ENCODE assay signal across 17 cellular contexts in the genomic region with DNA sequence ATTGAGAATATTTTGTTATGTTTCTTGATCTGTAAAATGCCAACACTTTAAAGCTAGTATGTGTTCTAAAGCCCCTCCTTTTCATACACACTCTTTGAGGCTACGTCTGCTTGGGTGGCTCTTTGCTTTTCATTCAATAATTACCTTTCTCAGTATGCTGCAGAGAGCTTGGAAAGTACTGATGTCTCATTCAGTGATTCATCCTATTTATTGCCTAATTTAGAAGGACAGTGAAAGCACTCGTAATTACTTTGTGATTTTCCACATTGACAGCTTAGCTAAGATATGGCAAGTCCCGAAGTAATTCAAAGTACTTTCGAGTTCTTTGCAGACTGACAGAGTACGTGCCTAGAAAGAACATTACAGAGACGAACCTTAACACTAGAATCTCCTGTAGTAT. TPM values are rescaled to one million over a fixed set of nuclear protein-coding genes. Genes with fewer than 3 reads are reported as not detected.
"Had no signal": no experiment of that assay in that cellular context is flagged by ENCODE, and none has a peak within 500 bp of the region (broad histone marks: within the 10 kb centered on the region; RNA-seq: fewer than 3 reads in every experiment).

No MANE protein-coding gene starts in this region.

- H3K27ac ChIP-seq: gastroesophageal sphincter, neutrophil, spleen, tibial nerve, vagina had no signal

- H3K9me3 ChIP-seq: gastroesophageal sphincter, neutrophil, spleen, tibial nerve, vagina had no signal

- H3K36me3 ChIP-seq: gastroesophageal sphincter, neutrophil, spleen, tibial nerve, vagina had no signal

- H3K27me3 ChIP-seq: gastroesophageal sphincter, neutrophil, spleen, tibial nerve, vagina had no signal

- DNase-seq: amniotic stem cell; naive thymus-derived CD4-positive, alpha-beta T cell; right cardiac atrium; spleen; stimulated activated CD4-positive, alpha-beta T cell treated with anti-CD3 and anti-CD28 coated beads, Interleukin-1b, Interleukin-23, amount 100 ng/mL, for 48 hours; T-helper 2 cell had no signal

- H3K4me3 ChIP-seq: gastroesophageal sphincter, lung, spleen, tibial nerve, vagina had no signal

- ATAC-seq: activated CD4-positive, CD25-positive, alpha-beta regulatory T cell treated with anti-CD3 and anti-CD28 coated beads, Interleukin-2, amount 50 U/mL, for 24 hours; gastroesophageal sphincter; naive thymus-derived CD4-positive, alpha-beta T cell; right cardiac atrium; stimulated activated memory B cell treated with anti-CD40 and anti-IgM and Interleukin-4, amounts not matched to agents 10 μg/mL and 1 μg/mL and 100 μg/mL, for 72 hours had no signal

- H3K4me1 ChIP-seq: gastroesophageal sphincter, spleen, tibial nerve, vagina had no signal

RNA-seq across cellular contexts. Expression of a gene that starts 57.2 kb away (rescaled TPM):
- total RNA-seq: activated T-helper 2 cell treated with anti-CD3 and anti-CD28 coated beads, Interferon-gamma antibody, Interleukin-2, Interleukin-4, amounts not matched to agents 10 μg/mL and 5 μg/mL and 100 μg/mL, durations not matched to agents 14 hours and 24 hours and 36 hours; fibroblast of lung; gastroesophageal sphincter; mononuclear cell; naive thymus-derived CD4-positive, alpha-beta T cell; right cardiac atrium; spleen; subcutaneous adipose tissue; tibial nerve; vagina had no signal
- polyA plus RNA-seq: fibroblast of lung; naive thymus-derived CD4-positive, alpha-beta T cell; right cardiac atrium; spleen had no signal
